ENCODE assay signal across 25 cellular contexts in the genomic region with DNA sequence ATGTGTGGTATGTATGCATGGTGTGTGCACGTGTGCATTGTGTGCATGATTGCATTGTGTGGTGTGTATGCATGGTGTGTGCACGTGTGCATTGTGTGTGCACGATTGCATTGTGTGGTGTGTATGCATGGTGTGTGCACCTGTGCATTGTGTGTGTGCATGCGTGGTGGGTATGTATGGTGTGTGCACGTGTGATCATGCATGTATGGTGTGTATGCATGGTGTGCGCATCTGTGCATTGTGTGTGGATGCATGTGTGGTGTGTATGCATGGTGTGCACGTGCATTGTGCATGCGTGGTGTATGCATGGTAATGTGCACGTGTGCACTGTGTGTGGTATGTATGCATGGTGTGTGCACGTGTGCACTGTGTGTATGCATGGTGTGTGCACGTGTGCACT.
"Had no signal": no experiment of that assay in that cellular context is flagged by ENCODE, and none has a peak within 500 bp of the region (broad histone marks: within the 10 kb centered on the region; RNA-seq: fewer than 3 reads in every experiment).

No MANE protein-coding gene starts in this region.

- DNase-seq: activated B cell treated with CpG ODN at 0.5 μM for 24 hours; activated CD4-positive, alpha-beta T cell treated with anti-CD3 and anti-CD28 coated beads for 36 hours; activated CD4-positive, alpha-beta T cell treated with anti-CD3 and anti-CD28 coated beads, Interleukin-2, amount 50 U/mL, for 48 hours; activated CD8-positive, alpha-beta memory T cell treated with anti-CD3 and anti-CD28 coated beads, Interleukin-2, amount 50 U/mL, for 48 hours; activated naive CD4-positive, alpha-beta T cell; activated T-cell treated with anti-CD3 and anti-CD28 coated beads, Interleukin-2, amount 50 U/mL, for 4 hours; amniotic stem cell; effector memory CD4-positive, alpha-beta T cell; hippocampal formation; kidney glomerular epithelial cell; left ventricle myocardium inferior; naive thymus-derived CD8-positive, alpha-beta T cell; ovary; stimulated activated CD4-positive, alpha-beta T cell treated with anti-CD3 and anti-CD28 coated beads, Interleukin-4, amount 100 ng/mL, for 1 hour; stimulated activated naive CD4-positive, alpha-beta T cell; T1000; testis; upper lobe of left lung had no signal

- H3K27ac ChIP-seq: breast epithelium, esophagus muscularis mucosa, left ventricle myocardium inferior, ovary, prostate gland, spleen, testis, upper lobe of left lung had no signal

- ATAC-seq: activated CD4-positive, alpha-beta T cell treated with anti-CD3 and anti-CD28 coated beads for 36 hours; activated T-cell treated with anti-CD3 and anti-CD28 coated beads, Interleukin-2, amount 50 U/mL, for 4 hours; naive thymus-derived CD8-positive, alpha-beta T cell had no signal

- FAIRE-seq: colon, endothelial cell of umbilical vein, frontal cortex had no signal

- H3K4me3 ChIP-seq: breast epithelium, esophagus muscularis mucosa, left ventricle myocardium inferior, ovary, prostate gland, spleen, testis, upper lobe of left lung had no signal

- H3K4me1 ChIP-seq: breast epithelium, esophagus muscularis mucosa, prostate gland, spleen, testis, upper lobe of left lung had no signal

- H3K36me3 ChIP-seq: ovary had no signal

- H3K9me3 ChIP-seq: breast epithelium, esophagus muscularis mucosa, ovary, prostate gland, spleen, testis, upper lobe of left lung had no signal

- H3K27me3 ChIP-seq: breast epithelium, esophagus muscularis mucosa, ovary, spleen, testis, upper lobe of left lung had no signal
